In genomic region chr4:2251073-2251794, GRCh38 we compare ENCODE assay signal across 14 cellular contexts. TPM values are rescaled to one million over a fixed set of nuclear protein-coding genes. Genes with fewer than 3 reads are reported as not detected.
DNase-seq lines count a peak whose midpoint lies in the region; ATAC-seq, FAIRE-seq and TF ChIP-seq lines count a peak whose summit lies in the region.
"Had no signal": no experiment of that assay in that cellular context is flagged by ENCODE, and none has a peak within 500 bp of the region (broad histone marks: within the 10 kb centered on the region; RNA-seq: fewer than 3 reads in every experiment).

No MANE protein-coding gene starts in this region.

- H3K4me1 Mint-ChIP-seq in activated naive CD4-positive, alpha-beta T cell treated with anti-CD3 and anti-CD28 coated beads, Interleukin-2, amount 10 ng/mL, durations not matched to agents 7 days and 5 days, result no peaks in the 10 kb centered on the region
- H3K4me1 Mint-ChIP-seq in activated naive CD8-positive, alpha-beta T cell treated with anti-CD3 and anti-CD28 coated beads for 36 hours, result no peaks in the 10 kb centered on the region

- no peak for TF ChIP-seq POLR2A in testis (IDR thresholded peaks at IDR 0.05)

- CTCF ChIA-PET in activated naive CD4-positive, alpha-beta T cell treated with anti-CD3 and anti-CD28 coated beads, Interleukin-2, amount 10 ng/mL, durations not matched to agents 7 days and 5 days (lab: Charles Lee), result interaction anchor here (1.3 kb wide), 1 partner anchor 211 kb away, joined by 3 read pairs; no protein-coding TSS in a partner anchor

- no peak for FAIRE-seq in kidney (lab: Jason Lieb, UNC)
- FAIRE-seq: RCC 7860 had no signal

- no peaks in the 10 kb centered on the region for H3K9me3 Mint-ChIP-seq in activated naive CD4-positive, alpha-beta T cell treated with anti-CD3 and anti-CD28 coated beads, Interleukin-2, amount 10 ng/mL, durations not matched to agents 7 days and 5 days
- H3K9me3 Mint-ChIP-seq in activated naive CD8-positive, alpha-beta T cell treated with anti-CD3 and anti-CD28 coated beads for 36 hours, result no peaks in the 10 kb centered on the region

- peaks cover 2% of the 10 kb centered on the region for H3K36me3 Mint-ChIP-seq in activated naive CD4-positive, alpha-beta T cell treated with anti-CD3 and anti-CD28 coated beads, Interleukin-2, amount 10 ng/mL, durations not matched to agents 7 days and 5 days
- H3K36me3 Mint-ChIP-seq in activated naive CD8-positive, alpha-beta T cell treated with anti-CD3 and anti-CD28 coated beads for 36 hours, result no peaks in the 10 kb centered on the region

- 90 to 96% methylated on average over 11 to 25 of the region's 25 CpGs for WGBS in testis, 2 donors

- H3K27ac ChIP-seq in kidney (ENCODE audit: low read depth in 2 of 2, low read length in 2 of 2), result no peak overlapping the region
- H3K27ac ChIP-seq in testis, result no peak overlapping the region
- no peak overlapping the region for H3K27ac ChIP-seq in foreskin keratinocyte
- H3K27ac ChIP-seq: epithelial cell of prostate had no signal

- intact Hi-C loops in kidney (cut with DNase I), result no loop called here
- intact Hi-C loops in testis (cut with DNase I; ENCODE audit: low total_unique reads), result no loop called here

- no peak overlapping the region for H3K4me3 Mint-ChIP-seq in activated naive CD4-positive, alpha-beta T cell treated with anti-CD3 and anti-CD28 coated beads, Interleukin-2, amount 10 ng/mL, durations not matched to agents 7 days and 5 days
- no peak overlapping the region for H3K4me3 Mint-ChIP-seq in activated naive CD8-positive, alpha-beta T cell treated with anti-CD3 and anti-CD28 coated beads for 36 hours

- H3K36me3 ChIP-seq in kidney (ENCODE audit: control insufficient read depth in 1 of 2, insufficient read depth in 2 of 2, low read length in 2 of 2), result peaks cover 15 to 16% of the 10 kb centered on the region in 2 donors
- H3K36me3 ChIP-seq in testis (ENCODE audit: low read depth, missing control alignments), result no peaks in the 10 kb centered on the region
- H3K36me3 ChIP-seq: breast epithelium had no signal

- no peak overlapping the region for H3K4me3 ChIP-seq in kidney (ENCODE audit: low read length in 2 of 2)
- no peak overlapping the region for H3K4me3 ChIP-seq in testis
- H3K4me3 ChIP-seq: breast epithelium had no signal

- H3K27me3 Mint-ChIP-seq in activated naive CD4-positive, alpha-beta T cell treated with anti-CD3 and anti-CD28 coated beads, Interleukin-2, amount 10 ng/mL, durations not matched to agents 7 days and 5 days, result no peaks in the 10 kb centered on the region
- no peaks in the 10 kb centered on the region for H3K27me3 Mint-ChIP-seq in activated naive CD8-positive, alpha-beta T cell treated with anti-CD3 and anti-CD28 coated beads for 36 hours

- H3K4me1 ChIP-seq in kidney (ENCODE audit: control insufficient read depth in 1 of 2, insufficient read depth in 1 of 2, low read depth in 1 of 2, low read length in 2 of 2) (peaks cover 3 to 18% of the 10 kb centered on the region in 2 donors), testis (peaks cover 18% of the 10 kb centered on the region), foreskin keratinocyte (no peaks in the 10 kb centered on the region)

- H3K9ac ChIP-seq in kidney (ENCODE audit: low read length in 2 of 2), result no peak overlapping the region

- ATAC-seq in foreskin keratinocyte, result no peak

- DNase-seq in activated naive CD4-positive, alpha-beta T cell treated with anti-CD3 and anti-CD28 coated beads, Interleukin-2, amount 10 ng/mL, durations not matched to agents 7 days and 5 days, result peak; percentile 18
- DNase-seq in activated naive CD4-positive, alpha-beta T cell treated with Interleukin-2 at 50 U/mL for 16 hours, result no peak
- DNase-seq in activated CD8-positive, alpha-beta memory T cell treated with anti-CD3 and anti-CD28 coated beads for 24 hours, result peak; percentile 50
- DNase-seq in kidney (peak; percentile 66), testis (peak; percentile 11), foreskin keratinocyte (no peak)
- DNase-seq in activated naive CD8-positive, alpha-beta T cell treated with anti-CD3 and anti-CD28 coated beads for 36 hours, result no peak
- DNase-seq in activated CD4-positive, alpha-beta T cell treated with anti-CD3 and anti-CD28 coated beads, Interleukin-2, amount 50 U/mL, for 4 hours, result no peak
- DNase-seq: midbrain, MM.1S, NCI-H446 had no signal

- no peaks in the 10 kb centered on the region for H3K9me3 ChIP-seq in kidney (ENCODE audit: control insufficient read depth in 1 of 2, low read length in 2 of 2)
- H3K9me3 ChIP-seq in testis, result no peaks in the 10 kb centered on the region
- H3K9me3 ChIP-seq: breast epithelium had no signal

- no peak overlapping the region for H3K27ac Mint-ChIP-seq in activated naive CD4-positive, alpha-beta T cell treated with anti-CD3 and anti-CD28 coated beads, Interleukin-2, amount 10 ng/mL, durations not matched to agents 7 days and 5 days
- H3K27ac Mint-ChIP-seq in activated naive CD8-positive, alpha-beta T cell treated with anti-CD3 and anti-CD28 coated beads for 36 hours, result no peak overlapping the region

- TF ChIP-seq CTCF in kidney (IDR thresholded peaks at IDR 0.05; ENCODE audit: borderline replicate concordance, extremely low read depth, insufficient read depth) (no peak), testis (IDR thresholded peaks at IDR 0.05) (no peak), foreskin keratinocyte (conservative IDR thresholded peaks at IDR 0.05) (no peak)

- H3K27me3 ChIP-seq in testis (no peaks in the 10 kb centered on the region), foreskin keratinocyte (no peaks in the 10 kb centered on the region)
- H3K27me3 ChIP-seq: breast epithelium had no signal

RNA-seq across cellular contexts. Expression of gene HAUS3, which starts 9.3 kb away (rescaled TPM):
- total RNA-seq in kidney (12.1 TPM), testis (10 to 100 TPM; 40.1 to 44.0 TPM), foreskin keratinocyte (14.1 and 15.2 TPM in 2 replicates)
- polyA plus RNA-seq in kidney (ENCODE audit: insufficient read depth, low read depth, low replicate concordance) (4.1 TPM), testis (ENCODE audit: insufficient read depth, low read depth, low replicate concordance) (13.8 TPM), foreskin keratinocyte (5.3 and 7.5 TPM in 2 replicates)
- 10 to 100 TPM; 23.6 to 23.7 TPM for total RNA-seq in activated naive CD8-positive, alpha-beta T cell treated with anti-CD3 and anti-CD28 coated beads for 36 hours

RNA-seq across cellular contexts. Expression of gene POLN, which starts 9.3 kb away (rescaled TPM):
- total RNA-seq in kidney (3.8 TPM), testis (10 to 100 TPM; 22.9 to 23.7 TPM), foreskin keratinocyte (0.54 and 0.92 TPM in 2 replicates)
- polyA plus RNA-seq in kidney (ENCODE audit: insufficient read depth, low read depth, low replicate concordance) (1.3 TPM), testis (ENCODE audit: insufficient read depth, low read depth, low replicate concordance) (12.2 TPM), foreskin keratinocyte (0.18 and 0.23 TPM in 2 replicates)
- total RNA-seq in activated naive CD8-positive, alpha-beta T cell treated with anti-CD3 and anti-CD28 coated beads for 36 hours, result 1 to 10 TPM in 1 of 2 experiments, under 1 TPM in 1; 0.92 to 1.0 TPM

RNA-seq across cellular contexts. Expression of gene MXD4, which starts 10.7 kb away (rescaled TPM):
- total RNA-seq in kidney (84.8 TPM), testis (10 to 100 TPM; 73.8 to 76.4 TPM), foreskin keratinocyte (8.8 and 15.8 TPM in 2 replicates)
- polyA plus RNA-seq in kidney (ENCODE audit: insufficient read depth, low read depth, low replicate concordance) (49.8 TPM), testis (ENCODE audit: insufficient read depth, low read depth, low replicate concordance) (51.6 TPM), foreskin keratinocyte (11.1 and 20.0 TPM in 2 replicates)
- total RNA-seq in activated naive CD8-positive, alpha-beta T cell treated with anti-CD3 and anti-CD28 coated beads for 36 hours, result 1 to 10 TPM in 1 of 2 experiments, under 1 TPM in 1; 0.78 to 1.2 TPM

Comparison
In these comparisons a context has a peak if more than half of its experiments do, and no peak if none do; other contexts are left out.
1. DNase-seq: peak in activated naive CD4-positive, alpha-beta T cell treated with anti-CD3 and anti-CD28 coated beads, Interleukin-2, amount 10 ng/mL, durations not matched to agents 7 days and 5 days (single experiment), activated CD8-positive, alpha-beta memory T cell treated with anti-CD3 and anti-CD28 coated beads for 24 hours (single experiment), kidney (single experiment) and testis (single experiment); none in activated naive CD4-positive, alpha-beta T cell treated with Interleukin-2 at 50 U/mL for 16 hours (single experiment), activated naive CD8-positive, alpha-beta T cell treated with anti-CD3 and anti-CD28 coated beads for 36 hours (single experiment), foreskin keratinocyte (0 of 2) and activated CD4-positive, alpha-beta T cell treated with anti-CD3 and anti-CD28 coated beads, Interleukin-2, amount 50 U/mL, for 4 hours (0 of 2).